9 cellular contexts compared by ENCODE assay signal in the genomic region with DNA sequence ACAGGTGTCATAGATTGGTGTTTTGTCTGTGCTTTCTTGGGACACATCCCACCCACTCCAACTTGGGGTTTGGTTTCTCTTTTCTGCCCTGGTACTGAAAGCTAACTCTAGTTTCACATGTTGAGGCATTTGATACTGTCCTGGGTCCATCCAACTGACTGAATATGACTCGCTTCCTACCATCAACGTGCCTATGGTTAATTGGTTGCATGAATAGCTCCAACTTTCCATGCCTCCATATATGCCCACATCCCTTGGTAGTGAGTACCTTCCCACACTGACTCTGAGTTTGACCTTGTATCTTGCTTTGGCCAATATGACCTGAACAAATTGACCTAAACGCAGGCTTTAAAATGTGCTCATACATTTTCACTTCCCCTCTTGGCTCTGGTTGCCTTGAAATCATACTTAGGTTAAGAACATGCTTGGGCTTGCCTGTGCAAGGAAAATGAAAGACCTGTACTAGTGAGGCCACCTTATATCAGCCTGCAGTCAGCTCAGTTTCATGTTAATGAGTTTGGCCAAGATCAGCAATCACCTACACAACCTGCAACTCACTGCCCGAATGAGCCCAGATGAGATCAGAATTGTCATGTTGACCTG.
DNase-seq lines count a peak whose midpoint lies in the region; ATAC-seq, FAIRE-seq and TF ChIP-seq lines count a peak whose summit lies in the region.
"Had no signal": no experiment of that assay in that cellular context is flagged by ENCODE, and none has a peak within 500 bp of the region (broad histone marks: within the 10 kb centered on the region; RNA-seq: fewer than 3 reads in every experiment).

No MANE protein-coding gene starts in this region.

- ATAC-seq in GM18868 (IDR thresholded peaks at IDR 0.05; ENCODE audit: unreplicated experiment) (peak; percentile 93), GM21619 (IDR thresholded peaks at IDR 0.05; ENCODE audit: unreplicated experiment) (peak; percentile 86), HG03175 (IDR thresholded peaks at IDR 0.05; ENCODE audit: unreplicated experiment) (peak; percentile 81)

- H2AFZ ChIP-seq in astrocyte (ENCODE audit: low read depth, low read length), result no peak overlapping the region

- no peaks in the 10 kb centered on the region for H3K79me2 ChIP-seq in astrocyte (ENCODE audit: insufficient read depth, low read length)

- H3K27ac ChIP-seq in astrocyte (ENCODE audit: low read depth, low read length), result peak overlapping the region; percentile 64
- no peak overlapping the region for H3K27ac ChIP-seq in uterus

- H3K9me3 ChIP-seq in astrocyte (ENCODE audit: insufficient read depth, low read depth, low read length) (no peaks in the 10 kb centered on the region), uterus (no peaks in the 10 kb centered on the region)

- H3K27ac Mint-ChIP-seq in astrocyte (ENCODE audit: unreplicated experiment), result no peak overlapping the region
- H3K27ac Mint-ChIP-seq: activated naive CD4-positive, alpha-beta T cell treated with anti-CD3 and anti-CD28 coated beads for 36 hours had no signal

- H3K36me3 ChIP-seq in astrocyte (ENCODE audit: insufficient read depth, low read length) (no peaks in the 10 kb centered on the region), uterus (no peaks in the 10 kb centered on the region)

- no peak overlapping the region for H3K4me2 ChIP-seq in astrocyte (ENCODE audit: low read length)

- H3K9me3 Mint-ChIP-seq in astrocyte (ENCODE audit: unreplicated experiment), result no peaks in the 10 kb centered on the region
- H3K9me3 Mint-ChIP-seq: activated naive CD4-positive, alpha-beta T cell treated with anti-CD3 and anti-CD28 coated beads for 36 hours had no signal

- no peak for TF ChIP-seq CTCF in astrocyte (IDR thresholded peaks at IDR 0.05; ENCODE audit: insufficient read depth, low read depth, low read length)
- TF ChIP-seq CTCF in uterus (IDR thresholded peaks at IDR 0.05), result no peak

- no peaks in the 10 kb centered on the region for H3K27me3 ChIP-seq in astrocyte (ENCODE audit: insufficient read depth, low read length)
- H3K27me3 ChIP-seq in uterus, result no peaks in the 10 kb centered on the region

- intact Hi-C loops in uterus (cut with DNase I; ENCODE audit: low total_unique reads), result no loop called here

- no peak overlapping the region for H3K4me3 Mint-ChIP-seq in astrocyte (ENCODE audit: unreplicated experiment)
- H3K4me3 Mint-ChIP-seq: activated naive CD4-positive, alpha-beta T cell treated with anti-CD3 and anti-CD28 coated beads for 36 hours had no signal

- no peaks in the 10 kb centered on the region for H3K36me3 Mint-ChIP-seq in astrocyte (ENCODE audit: low read depth, unreplicated experiment)

- DNase-seq in astrocyte (ENCODE audit: low read depth) (no peak), uterus (no peak), COLO668 (lab: John Stamatoyannopoulos, UW; ENCODE audit: unreplicated experiment) (no peak), EL (no peak), NCI-H446 treated with DMSO at 0.1 percent for 48 hours (lab: John Stamatoyannopoulos, UW) (no peak)
- DNase-seq: activated naive CD4-positive, alpha-beta T cell treated with anti-CD3 and anti-CD28 coated beads for 36 hours had no signal

- H3K4me1 Mint-ChIP-seq in astrocyte (ENCODE audit: low read depth, unreplicated experiment), result peaks cover 2% of the 10 kb centered on the region

- no peak overlapping the region for H3K9ac ChIP-seq in astrocyte (ENCODE audit: low read length)

- H4K20me1 ChIP-seq in astrocyte (ENCODE audit: insufficient read depth, low read length), result no peaks in the 10 kb centered on the region

- H3K4me3 ChIP-seq in astrocyte (ENCODE audit: insufficient read depth, low read depth, low read length) (no peak overlapping the region), uterus (no peak overlapping the region)

- H3K4me1 ChIP-seq in astrocyte (ENCODE audit: insufficient read depth, low read length) (peaks cover 25% of the 10 kb centered on the region), uterus (no peaks in the 10 kb centered on the region)

- no peak for TF ChIP-seq POLR2A in uterus (IDR thresholded peaks at IDR 0.05)

- peak; percentile 9 for FAIRE-seq in astrocyte (lab: Jason Lieb, UNC)

- H3K27me3 Mint-ChIP-seq in astrocyte (ENCODE audit: low read depth, unreplicated experiment), result no peaks in the 10 kb centered on the region
